9 cellular contexts compared by ENCODE assay signal in the genomic region with DNA sequence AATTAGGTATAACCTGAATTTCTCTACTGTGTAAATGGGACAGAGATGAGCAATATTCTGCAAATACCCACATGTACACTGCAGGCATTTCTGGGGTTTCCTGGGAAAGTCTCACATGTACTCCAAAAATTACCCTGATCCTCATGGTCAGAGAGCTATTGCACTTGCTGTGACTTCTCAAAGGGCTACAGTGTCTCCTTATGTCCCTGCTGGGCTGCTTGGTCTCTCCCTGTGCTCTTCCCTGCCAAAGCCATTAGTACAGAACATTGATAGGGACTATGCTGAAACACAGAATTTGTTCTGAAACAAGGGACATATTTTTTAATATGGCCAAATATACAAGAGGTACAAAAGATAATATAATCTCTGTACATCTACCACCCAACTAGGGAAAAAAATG.
"Had no signal": no experiment of that assay in that cellular context is flagged by ENCODE, and none has a peak within 500 bp of the region (broad histone marks: within the 10 kb centered on the region; RNA-seq: fewer than 3 reads in every experiment).

No MANE protein-coding gene starts in this region.

- H3K36me3 ChIP-seq: HAP-1 had no signal

- DNase-seq: GM23248, GOT3, H7, H9, HCEC 1CT, HFFc6 had no signal

- ATAC-seq: GM23338, HCT116 had no signal

- H3K9me3 ChIP-seq: HAP-1 had no signal

- H3K4me3 ChIP-seq: GM23248, GM23338, HAP-1 had no signal
